Comparison of ENCODE assay signal across 8 cellular contexts in genomic region chrX:17547658-17548057, GRCh38.
DNase-seq lines count a peak whose midpoint lies in the region; ATAC-seq and TF ChIP-seq lines count a peak whose summit lies in the region.

No MANE protein-coding gene starts in this region.

- TF ChIP-seq CTCF in brain microvascular endothelial cell (IDR thresholded peaks at IDR 0.05; ENCODE audit: low read depth, low read length, missing control alignments) (no peak), osteoblast (IDR thresholded peaks at IDR 0.05; ENCODE audit: extremely low read depth, low read depth, low read length) (no peak)

- no peaks in the 10 kb centered on the region for H3K36me3 ChIP-seq in brain microvascular endothelial cell (replicated peaks)
- no peaks in the 10 kb centered on the region for H3K36me3 ChIP-seq in trophoblast cell (ENCODE audit: control insufficient read depth in 1 of 2, insufficient read depth in 2 of 2, low read length in 2 of 2)
- H3K36me3 ChIP-seq in osteoblast (ENCODE audit: insufficient read depth, low read length), result no peaks in the 10 kb centered on the region
- H3K36me3 ChIP-seq in effector memory CD4-positive, alpha-beta T cell (ENCODE audit: control insufficient read depth, insufficient read depth, low read length), result no peaks in the 10 kb centered on the region

- H3K4me3 ChIP-seq in brain microvascular endothelial cell (ENCODE audit: low read depth, low read length) (no peak overlapping the region), trophoblast cell (ENCODE audit: low read depth, low read length) (no peak overlapping the region), osteoblast (ENCODE audit: insufficient read depth, low read length) (no peak overlapping the region)
- no peak overlapping the region for H3K4me3 ChIP-seq in effector memory CD4-positive, alpha-beta T cell (ENCODE audit: insufficient read depth, low read depth, low read length, poor library complexity, severe bottlenecking)

- no peak overlapping the region for H2BK120ac ChIP-seq in trophoblast cell (ENCODE audit: insufficient read depth, low read length, poor library complexity)

- peak; percentile 77 for ATAC-seq in GM21528 (IDR thresholded peaks at IDR 0.05; ENCODE audit: low FRiP score, unreplicated experiment)
- no peak for ATAC-seq in stimulated activated memory B cell treated with anti-CD40 and anti-IgM and Interleukin-4, amounts not matched to agents 10 μg/mL and 1 μg/mL and 100 μg/mL, for 72 hours

- H2AFZ ChIP-seq in trophoblast cell (ENCODE audit: insufficient read depth, low read length, poor library complexity) (no peak overlapping the region), osteoblast (ENCODE audit: low read length) (no peak overlapping the region)

- H2BK5ac ChIP-seq in trophoblast cell (ENCODE audit: low read depth, low read length, poor library complexity), result no peak overlapping the region

- H3K4me3 Mint-ChIP-seq in stimulated activated memory B cell treated with anti-CD40 and anti-IgM and Interleukin-4, amounts not matched to agents 10 μg/mL and 1 μg/mL and 100 μg/mL, for 72 hours, result no peak overlapping the region

- H3K4ac ChIP-seq in trophoblast cell (ENCODE audit: low read depth, low read length), result no peak overlapping the region

- in situ Hi-C loops in brain microvascular endothelial cell (cut with HindIII; ENCODE audit: low pct_ligation_motif_present, low sequenced_read_pairs), result no loop called here

- H2BK12ac ChIP-seq in trophoblast cell (ENCODE audit: low read length), result no peak overlapping the region

- no CpG with 5 or more reads among the region's 2 CpGs for whole genome bisulfite sequencing in trophoblast cell (ENCODE audit: extremely low coverage, insufficient coverage, insufficient read length)

- no peaks in the 10 kb centered on the region for H4K20me1 ChIP-seq in osteoblast (ENCODE audit: insufficient read depth, low read length)

- no peak overlapping the region for H3K18ac ChIP-seq in trophoblast cell (ENCODE audit: low read length)

- H3K4me2 ChIP-seq in trophoblast cell (ENCODE audit: low read length), result no peak overlapping the region
- H3K4me2 ChIP-seq in osteoblast (ENCODE audit: insufficient read depth, low read length), result no peak overlapping the region

- H3K4me1 ChIP-seq in trophoblast cell (ENCODE audit: control insufficient read depth in 1 of 2, insufficient read depth in 2 of 2, low read length in 2 of 2) (peaks cover 0 to 3% of the 10 kb centered on the region in 2 experiments), osteoblast (ENCODE audit: insufficient read depth, low read length) (peaks cover 15% of the 10 kb centered on the region)
- no peaks in the 10 kb centered on the region for H3K4me1 ChIP-seq in effector memory CD4-positive, alpha-beta T cell (ENCODE audit: control insufficient read depth, insufficient read depth, low read length, poor library complexity, severe bottlenecking)

- H3K23ac ChIP-seq in trophoblast cell (ENCODE audit: low read length), result no peak overlapping the region

- H3K9ac ChIP-seq in trophoblast cell (ENCODE audit: low read length), result no peak overlapping the region

- no peak overlapping the region for H4K12ac ChIP-seq in trophoblast cell (ENCODE audit: low read depth, low read length)

- H3K27ac ChIP-seq in brain microvascular endothelial cell (peak overlapping the region; percentile 31), trophoblast cell (ENCODE audit: low read depth, low read length) (no peak overlapping the region), osteoblast (ENCODE audit: low read depth, low read length) (no peak overlapping the region)
- H3K27ac ChIP-seq in effector memory CD4-positive, alpha-beta T cell (ENCODE audit: insufficient read depth, low read length, poor library complexity, severe bottlenecking), result no peak overlapping the region

- H3K27me3 ChIP-seq in brain microvascular endothelial cell (replicated peaks) (no peaks in the 10 kb centered on the region), trophoblast cell (ENCODE audit: insufficient read depth, low read length) (no peaks in the 10 kb centered on the region), osteoblast (ENCODE audit: insufficient read depth, low read length) (no peaks in the 10 kb centered on the region)
- no peaks in the 10 kb centered on the region for H3K27me3 ChIP-seq in effector memory CD4-positive, alpha-beta T cell (replicated peaks; ENCODE audit: control insufficient read depth, insufficient read depth, low read length, poor library complexity, severe bottlenecking)

- no peak overlapping the region for H4K91ac ChIP-seq in trophoblast cell (ENCODE audit: low read depth, low read length)

- H3K79me2 ChIP-seq in trophoblast cell (ENCODE audit: control insufficient read depth, insufficient read depth, low read length, poor library complexity), result no peaks in the 10 kb centered on the region
- no peaks in the 10 kb centered on the region for H3K79me2 ChIP-seq in osteoblast (ENCODE audit: insufficient read depth, low read length)

- H3K27ac Mint-ChIP-seq in stimulated activated memory B cell treated with anti-CD40 and anti-IgM and Interleukin-4, amounts not matched to agents 10 μg/mL and 1 μg/mL and 100 μg/mL, for 72 hours, result no peak overlapping the region

- peaks cover 6% of the 10 kb centered on the region for H3K27me3 Mint-ChIP-seq in stimulated activated memory B cell treated with anti-CD40 and anti-IgM and Interleukin-4, amounts not matched to agents 10 μg/mL and 1 μg/mL and 100 μg/mL, for 72 hours

- H3K36me3 Mint-ChIP-seq in stimulated activated memory B cell treated with anti-CD40 and anti-IgM and Interleukin-4, amounts not matched to agents 10 μg/mL and 1 μg/mL and 100 μg/mL, for 72 hours, result no peaks in the 10 kb centered on the region

- no peak overlapping the region for H2AK5ac ChIP-seq in trophoblast cell (ENCODE audit: low read length)

- no peaks in the 10 kb centered on the region for H3K9me3 Mint-ChIP-seq in stimulated activated memory B cell treated with anti-CD40 and anti-IgM and Interleukin-4, amounts not matched to agents 10 μg/mL and 1 μg/mL and 100 μg/mL, for 72 hours

- H3K4me1 Mint-ChIP-seq in stimulated activated memory B cell treated with anti-CD40 and anti-IgM and Interleukin-4, amounts not matched to agents 10 μg/mL and 1 μg/mL and 100 μg/mL, for 72 hours, result no peaks in the 10 kb centered on the region

- H3K79me1 ChIP-seq in trophoblast cell (ENCODE audit: low read length), result no peaks in the 10 kb centered on the region

- DNase-seq in DMS53 (lab: John Stamatoyannopoulos, UW) (peak; percentile 85), HT-29 (ENCODE audit: low spot score) (peak; percentile 94), brain microvascular endothelial cell (peak; percentile 89), trophoblast cell (peak; percentile 76), osteoblast (ENCODE audit: insufficient read length, low spot score, missing footprints) (no peak)
- no peak for DNase-seq in effector memory CD4-positive, alpha-beta T cell

- no peak overlapping the region for H3K14ac ChIP-seq in trophoblast cell (ENCODE audit: low read length)

- no peak overlapping the region for H4K8ac ChIP-seq in trophoblast cell (ENCODE audit: low read depth, low read length)

- H3K9me3 ChIP-seq in trophoblast cell (ENCODE audit: insufficient read depth, low read depth, low read length) (peaks cover 2% of the 10 kb centered on the region), osteoblast (ENCODE audit: low read depth, low read length) (no peaks in the 10 kb centered on the region)
- no peaks in the 10 kb centered on the region for H3K9me3 ChIP-seq in effector memory CD4-positive, alpha-beta T cell (ENCODE audit: control insufficient read depth, low read length)

Comparison
In these comparisons a context has a peak if more than half of its experiments do, and no peak if none do; other contexts are left out.
1. DNase-seq: peak in DMS53 (single experiment), HT-29 (single experiment), brain microvascular endothelial cell (single experiment) and trophoblast cell (2 of 2); none in osteoblast (single experiment) and effector memory CD4-positive, alpha-beta T cell (0 of 3).